In genomic region chr1:12169442-12170135, GRCh38 we compare ENCODE assay signal across 10 cellular contexts. TPM values are rescaled to one million over a fixed set of nuclear protein-coding genes. Genes with fewer than 3 reads are reported as not detected.
DNase-seq lines count a peak whose midpoint lies in the region; TF ChIP-seq lines count a peak whose summit lies in the region.
"Had no signal": no experiment of that assay in that cellular context is flagged by ENCODE, and none has a peak within 500 bp of the region (broad histone marks: within the 10 kb centered on the region; RNA-seq: fewer than 3 reads in every experiment).

No MANE protein-coding gene starts in this region.

- peak overlapping the region; percentile 96 to 100 (median 99); a peak in 21 of 22 replicates for H3K4me2 ChIP-seq in BLaER1 treated with 17β-estradiol and CSF1 and Interleukin-3, amounts not matched to agents 10 nM and 100 nM

- TF ChIP-seq CTCF in HL-60 (IDR thresholded peaks at IDR 0.05; ENCODE audit: insufficient read depth, low read length), result no peak
- no peak for TF ChIP-seq CTCF in colonic mucosa (IDR thresholded peaks at IDR 0.05)
- no peak for TF ChIP-seq CTCF in neutrophil (IDR thresholded peaks at IDR 0.05)
- no peak for TF ChIP-seq CTCF in endodermal cell (conservative IDR thresholded peaks at IDR 0.05)

- peaks cover 0 to 75% (median 0%) of the 10 kb centered on the region in 11 experiments; a peak in 10 of 22 replicates for H3K36me3 ChIP-seq in BLaER1 treated with 17β-estradiol and CSF1 and Interleukin-3, amounts not matched to agents 10 nM and 100 nM
- H3K36me3 ChIP-seq in colonic mucosa (no peaks in the 10 kb centered on the region), neutrophil (peaks cover 36% of the 10 kb centered on the region), endodermal cell (ENCODE audit: control insufficient read depth, insufficient read depth, low read length) (no peaks in the 10 kb centered on the region)

- H3K9ac ChIP-seq in BLaER1 treated with 17β-estradiol and CSF1 and Interleukin-3, amounts not matched to agents 10 nM and 100 nM, result peak overlapping the region in 5 of 11 experiments; percentile 89 to 99 (median 94); a peak in 8 of 22 replicates
- no peak overlapping the region for H3K9ac ChIP-seq in colonic mucosa (ENCODE audit: low read depth in 2 of 2, low read length in 2 of 2)
- no peak overlapping the region for H3K9ac ChIP-seq in endodermal cell (ENCODE audit: extremely low read depth, low read length, poor library complexity, severe bottlenecking)

- H4K20me1 ChIP-seq in BLaER1 treated with 17β-estradiol and CSF1 and Interleukin-3, amounts not matched to agents 10 nM and 100 nM, result peaks cover 8 to 78% (median 64%) of the 10 kb centered on the region in 11 experiments; a peak in 21 of 22 replicates

- peak overlapping the region in 3 of 11 experiments; percentile 45 to 94 (median 94); a peak in 6 of 22 replicates for H3K27ac ChIP-seq in BLaER1 treated with 17β-estradiol and CSF1 and Interleukin-3, amounts not matched to agents 10 nM and 100 nM
- no peak overlapping the region for H3K27ac ChIP-seq in HL-60 (replicated peaks)
- peak overlapping the region; percentile 1 for H3K27ac ChIP-seq in colonic mucosa
- peak overlapping the region; percentile 97 for H3K27ac ChIP-seq in neutrophil
- H3K27ac ChIP-seq in endodermal cell (ENCODE audit: low read depth, low read length), result no peak overlapping the region

- no peak for DNase-seq in HL-60 (ENCODE audit: low read depth in 1 of 2, low spot score in 1 of 2)
- DNase-seq in colonic mucosa, result no peak
- DNase-seq in endodermal cell, result no peak
- no peak for DNase-seq in NCI-H1930 (lab: John Stamatoyannopoulos, UW)
- DNase-seq in stimulated activated naive CD4-positive, alpha-beta T cell treated with Interleukin-2 at 50 U/mL for 16 hours (lab: John Stamatoyannopoulos, UW), result no peak
- DNase-seq: NCI-H748 treated with DMSO at 0.1 percent for 48 hours; stimulated activated CD4-positive, alpha-beta T cell treated with anti-CD3 and anti-CD28 coated beads, Interleukin-4, amount 100 ng/mL, for 24 hours had no signal

- H3K36me3 Mint-ChIP-seq in endodermal cell (ENCODE audit: low read depth), result no peaks in the 10 kb centered on the region
- H3K36me3 Mint-ChIP-seq: mesothelial cell of epicardium had no signal

- H3K27me3 Mint-ChIP-seq in endodermal cell (ENCODE audit: insufficient read depth), result peaks cover 47% of the 10 kb centered on the region

- H3K9me3 Mint-ChIP-seq in endodermal cell, result no peaks in the 10 kb centered on the region
- H3K9me3 Mint-ChIP-seq: mesothelial cell of epicardium had no signal

- peaks cover 73 to 99% (median 86%) of the 10 kb centered on the region in 10 experiments for H3K4me1 ChIP-seq in BLaER1 treated with 17β-estradiol and CSF1 and Interleukin-3, amounts not matched to agents 10 nM and 100 nM
- no peaks in the 10 kb centered on the region for H3K4me1 ChIP-seq in colonic mucosa
- peaks cover 89 to 90% of the 10 kb centered on the region in 2 experiments for H3K4me1 ChIP-seq in neutrophil (ENCODE audit: control insufficient read depth in 1 of 2, insufficient read depth in 1 of 2, low read depth in 1 of 2, low read length in 1 of 2)
- no peaks in the 10 kb centered on the region for H3K4me1 ChIP-seq in endodermal cell (ENCODE audit: control insufficient read depth, insufficient read depth, low read length)

- no peaks in the 10 kb centered on the region for H3K27me3 ChIP-seq in BLaER1 treated with 17β-estradiol and CSF1 and Interleukin-3, amounts not matched to agents 10 nM and 100 nM
- H3K27me3 ChIP-seq in HL-60 (ENCODE audit: insufficient read depth, poor library complexity, severe bottlenecking), result no peaks in the 10 kb centered on the region
- no peaks in the 10 kb centered on the region for H3K27me3 ChIP-seq in colonic mucosa
- H3K27me3 ChIP-seq in neutrophil, result no peaks in the 10 kb centered on the region
- H3K27me3 ChIP-seq in endodermal cell (ENCODE audit: control insufficient read depth, insufficient read depth, low read length, poor library complexity, severe bottlenecking), result peaks cover 43% of the 10 kb centered on the region

- H3K27ac Mint-ChIP-seq in endodermal cell, result no peak overlapping the region
- H3K27ac Mint-ChIP-seq: mesothelial cell of epicardium had no signal

- peaks cover 7% of the 10 kb centered on the region for H3K4me1 Mint-ChIP-seq in endodermal cell

- no peaks in the 10 kb centered on the region; a peak in 1 of 22 replicates for H3K9me3 ChIP-seq in BLaER1 treated with 17β-estradiol and CSF1 and Interleukin-3, amounts not matched to agents 10 nM and 100 nM (replicated peaks in 1 of 11)
- H3K9me3 ChIP-seq in colonic mucosa (no peaks in the 10 kb centered on the region), neutrophil (no peaks in the 10 kb centered on the region), endodermal cell (ENCODE audit: control insufficient read depth, low read length) (no peaks in the 10 kb centered on the region)

- WGBS in endodermal cell (ENCODE audit: insufficient coverage in 1 of 2, insufficient read length in 1 of 2), 2 experiments, result 89 to 91% methylated on average over 7 to 8 of the region's 8 CpGs

- no peak overlapping the region for H3K4me3 Mint-ChIP-seq in endodermal cell
- H3K4me3 Mint-ChIP-seq: mesothelial cell of epicardium had no signal

- peak overlapping the region in 5 of 10 experiments; percentile 85 to 100 (median 93); a peak in 9 of 20 replicates for H3K4me3 ChIP-seq in BLaER1 treated with 17β-estradiol and CSF1 and Interleukin-3, amounts not matched to agents 10 nM and 100 nM
- H3K4me3 ChIP-seq in HL-60 (replicated peaks; ENCODE audit: insufficient read depth, low read length) (peak overlapping the region; percentile 80), colonic mucosa (peak overlapping the region; percentile 76), neutrophil (ENCODE audit: low read depth in 1 of 2, low read length in 1 of 2) (peak overlapping the region; percentile 87 to 97), endodermal cell (ENCODE audit: low read length) (no peak overlapping the region)

- intact Hi-C loops in colonic mucosa (cut with DNase I), result no loop called here

RNA-seq across cellular contexts. Expression of gene TNFRSF1B, which starts 2.8 kb away (rescaled TPM):
- total RNA-seq in colonic mucosa (10 to 100 TPM; 27.2 to 28.1 TPM), endodermal cell (under 1 TPM; 0.24 to 0.40 TPM)
- polyA plus RNA-seq in endodermal cell (2013, experiment 1 of 2), result 1.7 TPM
- 0.95 TPM for polyA plus RNA-seq in endodermal cell (2013, experiment 2 of 2)

Comparison
In these comparisons a context has a peak if more than half of its experiments do, and no peak if none do; other contexts are left out.
1. H3K27ac ChIP-seq: peak in colonic mucosa (single experiment) and neutrophil (single experiment); none in HL-60 (single experiment) and endodermal cell (single experiment).
2. RNA of gene TNFRSF1B, which starts 2.8 kb away (total RNA-seq): 27.2 to 28.1 TPM in colonic mucosa; 0.24 to 0.40 TPM in endodermal cell; every median in the first group is over 10 times any median in the second.